1 cellular context compared by ENCODE assay signal in the genomic region with DNA sequence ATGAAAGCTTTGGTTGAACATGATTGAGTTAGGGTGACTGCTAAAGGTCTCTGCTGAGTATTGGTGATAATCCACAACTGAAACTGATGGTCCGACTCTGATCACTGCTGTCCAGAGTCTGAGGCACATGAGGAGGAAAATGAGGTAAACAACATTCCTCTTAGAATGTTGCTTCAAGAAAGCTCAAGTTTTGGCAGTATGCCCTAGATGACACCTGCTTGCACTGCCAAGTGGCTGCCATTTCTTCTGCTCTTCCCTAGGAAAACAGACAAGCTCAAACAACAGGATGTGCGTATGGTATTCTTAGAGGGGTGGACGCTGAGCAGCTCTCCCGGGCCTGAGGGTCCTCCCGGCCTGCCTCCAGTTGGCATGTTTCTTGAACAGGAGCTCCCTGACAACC.
TF ChIP-seq lines count a peak whose summit lies in the region.

No MANE protein-coding gene starts in this region.

TF ChIP-seq in H1, 55 proteins besides CTCF, POLR2A, EP300 and RAD21:
- TF ChIP-seq SIRT6 (IDR thresholded peaks at IDR 0.05; ENCODE audit: low read length) = no peak
- TF ChIP-seq RXRA (IDR thresholded peaks at IDR 0.05; ENCODE audit: insufficient read depth, low read depth, low read length) = no peak
- no peak for TF ChIP-seq KDM5A (IDR thresholded peaks at IDR 0.05; ENCODE audit: low read length)
- TF ChIP-seq SP4 (IDR thresholded peaks at IDR 0.05; ENCODE audit: low read length) = no peak
- no peak for TF ChIP-seq POLR2AphosphoS5 (IDR thresholded peaks at IDR 0.05; ENCODE audit: low read depth, low read length)
- TF ChIP-seq TAF7 (optimal IDR thresholded peaks at IDR 0.05; ENCODE audit: borderline replicate concordance, low read depth, low read length) = no peak
- no peak for TF ChIP-seq CHD2 (IDR thresholded peaks at IDR 0.05; ENCODE audit: low read length)
- no peak for TF ChIP-seq ASH2L (IDR thresholded peaks at IDR 0.05; ENCODE audit: low read length)
- no peak for TF ChIP-seq MAFK (IDR thresholded peaks at IDR 0.05; ENCODE audit: low read depth, low read length)
- no peak for TF ChIP-seq CTBP2 (IDR thresholded peaks at IDR 0.05; ENCODE audit: borderline replicate concordance, insufficient read depth, insufficient read length, low read length)
- TF ChIP-seq CBX5 (IDR thresholded peaks at IDR 0.05; ENCODE audit: low read depth, low read length) = no peak
- TF ChIP-seq HDAC6 (IDR thresholded peaks at IDR 0.05; ENCODE audit: low read depth, low read length) = no peak
- TF ChIP-seq, protein P1, sequence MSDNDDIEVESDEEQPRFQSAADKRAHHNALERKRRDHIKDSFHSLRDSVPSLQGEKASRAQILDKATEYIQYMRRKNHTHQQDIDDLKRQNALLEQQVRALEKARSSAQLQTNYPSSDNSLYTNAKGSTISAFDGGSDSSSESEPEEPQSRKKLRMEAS (IDR thresholded peaks at IDR 0.05) = no peak
- no peak for TF ChIP-seq CBX8 (IDR thresholded peaks at IDR 0.05; ENCODE audit: borderline replicate concordance, low read depth, low read length)
- TF ChIP-seq GABPA (IDR thresholded peaks at IDR 0.05; ENCODE audit: borderline replicate concordance, insufficient read depth, low read length) = no peak
- TF ChIP-seq PHF8 (conservative IDR thresholded peaks at IDR 0.05; ENCODE audit: low read depth, low read length) = no peak
- no peak for TF ChIP-seq SIX5 (IDR thresholded peaks at IDR 0.05; ENCODE audit: low read depth, low read length)
- TF ChIP-seq SRF (IDR thresholded peaks at IDR 0.05; ENCODE audit: low read depth, low read length) = no peak
- TF ChIP-seq USF2 (IDR thresholded peaks at IDR 0.05; ENCODE audit: low read length) = no peak
- TF ChIP-seq HDAC2 (IDR thresholded peaks at IDR 0.05; ENCODE audit: borderline replicate concordance in 1 of 2, low read depth in 2 of 2, low read length in 2 of 2) = no peak
